ENCODE assay signal across 1 cellular context in the genomic region with DNA sequence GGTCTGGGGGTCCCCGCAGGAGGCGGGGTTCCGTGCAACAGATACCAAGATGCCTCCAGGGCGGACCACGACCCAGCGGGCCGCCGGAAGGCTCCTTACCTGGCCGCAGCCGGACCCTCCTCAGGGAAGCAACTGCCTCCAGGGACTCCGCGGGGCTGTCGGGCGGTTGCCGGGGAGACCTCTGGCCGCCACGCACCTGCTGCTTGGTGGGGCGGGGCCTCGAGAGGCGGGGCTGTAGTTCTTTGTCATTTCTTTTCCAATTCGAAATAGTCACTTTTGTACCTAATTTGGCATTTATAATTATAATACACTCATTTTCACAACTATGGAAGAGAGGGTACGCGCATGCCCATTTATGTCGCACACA.
TF ChIP-seq lines count a peak whose summit lies in the region.

No MANE protein-coding gene starts in this region.

TF ChIP-seq in GM23338, 12 proteins besides CTCF, POLR2A, EP300 and RAD21 (continued from another document):
- TF ChIP-seq, protein P1, sequence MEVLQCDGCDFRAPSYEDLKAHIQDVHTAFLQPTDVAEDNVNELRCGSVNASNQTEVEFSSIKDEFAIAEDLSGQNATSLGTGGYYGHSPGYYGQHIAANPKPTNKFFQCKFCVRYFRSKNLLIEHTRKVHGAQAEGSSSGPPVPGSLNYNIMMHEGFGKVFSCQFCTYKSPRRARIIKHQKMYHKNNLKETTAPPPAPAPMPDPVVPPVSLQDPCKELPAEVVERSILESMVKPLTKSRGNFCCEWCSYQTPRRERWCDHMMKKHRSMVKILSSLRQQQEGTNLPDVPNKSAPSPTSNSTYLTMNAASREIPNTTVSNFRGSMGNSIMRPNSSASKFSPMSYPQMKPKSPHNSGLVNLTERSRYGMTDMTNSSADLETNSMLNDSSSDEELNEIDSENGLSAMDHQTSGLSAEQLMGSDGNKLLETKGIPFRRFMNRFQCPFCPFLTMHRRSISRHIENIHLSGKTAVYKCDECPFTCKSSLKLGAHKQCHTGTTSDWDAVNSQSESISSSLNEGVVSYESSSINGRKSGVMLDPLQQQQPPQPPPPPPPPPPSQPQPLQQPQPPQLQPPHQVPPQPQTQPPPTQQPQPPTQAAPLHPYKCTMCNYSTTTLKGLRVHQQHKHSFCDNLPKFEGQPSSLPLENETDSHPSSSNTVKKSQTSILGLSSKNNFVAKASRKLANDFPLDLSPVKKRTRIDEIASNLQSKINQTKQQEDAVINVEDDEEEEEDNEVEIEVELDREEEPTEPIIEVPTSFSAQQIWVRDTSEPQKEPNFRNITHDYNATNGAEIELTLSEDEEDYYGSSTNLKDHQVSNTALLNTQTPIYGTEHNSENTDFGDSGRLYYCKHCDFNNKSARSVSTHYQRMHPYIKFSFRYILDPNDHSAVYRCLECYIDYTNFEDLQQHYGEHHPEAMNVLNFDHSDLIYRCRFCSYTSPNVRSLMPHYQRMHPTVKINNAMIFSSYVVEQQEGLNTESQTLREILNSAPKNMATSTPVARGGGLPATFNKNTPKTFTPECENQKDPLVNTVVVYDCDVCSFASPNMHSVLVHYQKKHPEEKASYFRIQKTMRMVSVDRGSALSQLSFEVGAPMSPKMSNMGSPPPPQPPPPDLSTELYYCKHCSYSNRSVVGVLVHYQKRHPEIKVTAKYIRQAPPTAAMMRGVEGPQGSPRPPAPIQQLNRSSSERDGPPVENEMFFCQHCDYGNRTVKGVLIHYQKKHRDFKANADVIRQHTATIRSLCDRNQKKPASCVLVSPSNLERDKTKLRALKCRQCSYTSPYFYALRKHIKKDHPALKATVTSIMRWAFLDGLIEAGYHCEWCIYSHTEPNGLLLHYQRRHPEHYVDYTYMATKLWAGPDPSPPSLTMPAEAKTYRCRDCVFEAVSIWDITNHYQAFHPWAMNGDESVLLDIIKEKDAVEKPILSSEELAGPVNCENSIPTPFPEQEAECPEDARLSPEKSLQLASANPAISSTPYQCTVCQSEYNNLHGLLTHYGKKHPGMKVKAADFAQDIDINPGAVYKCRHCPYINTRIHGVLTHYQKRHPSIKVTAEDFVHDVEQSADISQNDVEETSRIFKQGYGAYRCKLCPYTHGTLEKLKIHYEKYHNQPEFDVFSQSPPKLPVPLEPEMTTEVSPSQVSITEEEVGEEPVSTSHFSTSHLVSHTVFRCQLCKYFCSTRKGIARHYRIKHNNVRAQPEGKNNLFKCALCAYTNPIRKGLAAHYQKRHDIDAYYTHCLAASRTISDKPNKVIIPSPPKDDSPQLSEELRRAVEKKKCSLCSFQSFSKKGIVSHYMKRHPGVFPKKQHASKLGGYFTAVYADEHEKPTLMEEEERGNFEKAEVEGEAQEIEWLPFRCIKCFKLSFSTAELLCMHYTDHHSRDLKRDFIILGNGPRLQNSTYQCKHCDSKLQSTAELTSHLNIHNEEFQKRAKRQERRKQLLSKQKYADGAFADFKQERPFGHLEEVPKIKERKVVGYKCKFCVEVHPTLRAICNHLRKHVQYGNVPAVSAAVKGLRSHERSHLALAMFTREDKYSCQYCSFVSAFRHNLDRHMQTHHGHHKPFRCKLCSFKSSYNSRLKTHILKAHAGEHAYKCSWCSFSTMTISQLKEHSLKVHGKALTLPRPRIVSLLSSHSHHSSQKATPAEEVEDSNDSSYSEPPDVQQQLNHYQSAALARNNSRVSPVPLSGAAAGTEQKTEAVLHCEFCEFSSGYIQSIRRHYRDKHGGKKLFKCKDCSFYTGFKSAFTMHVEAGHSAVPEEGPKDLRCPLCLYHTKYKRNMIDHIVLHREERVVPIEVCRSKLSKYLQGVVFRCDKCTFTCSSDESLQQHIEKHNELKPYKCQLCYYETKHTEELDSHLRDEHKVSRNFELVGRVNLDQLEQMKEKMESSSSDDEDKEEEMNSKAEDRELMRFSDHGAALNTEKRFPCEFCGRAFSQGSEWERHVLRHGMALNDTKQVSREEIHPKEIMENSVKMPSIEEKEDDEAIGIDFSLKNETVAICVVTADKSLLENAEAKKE (CRISPR knock-in tag; IDR thresholded peaks at IDR 0.05): no peak
- TF ChIP-seq NANOG (IDR thresholded peaks at IDR 0.05; ENCODE audit: borderline replicate concordance): no peak
